20 cellular contexts compared by ENCODE assay signal in the genomic region with DNA sequence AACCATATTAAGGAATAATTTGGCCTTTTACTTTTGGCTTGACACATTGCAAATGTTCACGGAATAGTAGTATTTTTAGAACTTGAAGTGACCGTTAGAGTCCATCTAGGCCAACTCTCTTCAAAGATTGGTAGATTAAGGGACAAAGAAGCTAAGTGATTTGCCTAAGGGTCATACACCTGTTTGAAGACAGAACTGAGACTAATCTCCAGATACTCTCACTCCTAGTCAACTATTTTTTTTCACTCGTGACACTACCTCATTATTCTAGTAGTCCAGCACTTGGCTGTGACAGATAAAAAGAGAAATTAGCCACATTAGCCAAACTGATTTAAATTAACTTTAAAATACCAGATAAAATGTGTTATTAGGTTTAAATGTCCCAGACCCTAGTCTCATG. TPM values are rescaled to one million over a fixed set of nuclear protein-coding genes. Genes with fewer than 3 reads are reported as not detected.
DNase-seq lines count a peak whose midpoint lies in the region; ATAC-seq and TF ChIP-seq lines count a peak whose summit lies in the region.
"Had no signal": no experiment of that assay in that cellular context is flagged by ENCODE, and none has a peak within 500 bp of the region (broad histone marks: within the 10 kb centered on the region; RNA-seq: fewer than 3 reads in every experiment).

No MANE protein-coding gene starts in this region.

- H3K36me3 ChIP-seq in OCI-LY7 (ENCODE audit: insufficient read depth, low read length), result no peaks in the 10 kb centered on the region; the same call in 1 of the 2 replicates
- peaks cover 15% of the 10 kb centered on the region for H3K36me3 ChIP-seq in thoracic aorta

- no peak for TF ChIP-seq CTCF in GM10248 (IDR thresholded peaks at IDR 0.05; ENCODE audit: control extremely low read depth, extremely low read depth, low read depth, missing control alignments)
- TF ChIP-seq CTCF in OCI-LY7 (conservative IDR thresholded peaks at IDR 0.05; ENCODE audit: low read length), result no peak
- TF ChIP-seq CTCF in thoracic aorta (IDR thresholded peaks at IDR 0.05), result no peak

- H3K9me3 ChIP-seq in OCI-LY7 (ENCODE audit: low read length) (no peaks in the 10 kb centered on the region), thoracic aorta (peaks cover 4% of the 10 kb centered on the region)
- H3K9me3 ChIP-seq: SJSA1 had no signal

- no peaks in the 10 kb centered on the region for H3K9me2 ChIP-seq in OCI-LY7 (ENCODE audit: insufficient read depth, low read length)

- POLR2A ChIA-PET in GM10248 (lab: Yijun Ruan, JAX), result no interaction called here
- POLR2A ChIA-PET in OCI-LY7 (lab: Charles Lee), result interaction anchor here (0.5 to 1.8 kb wide), 6 partner anchors 8 to 194 kb away, joined by 3 to 9 read pairs (median 4); no protein-coding TSS in a partner anchor

- peaks cover 0 to 3% of the 10 kb centered on the region in 2 donors for H3K9me3 Mint-ChIP-seq in activated T-cell treated with anti-CD3 and anti-CD28 coated beads, Interleukin-2, amount 50 U/mL, for 72 hours
- H3K9me3 Mint-ChIP-seq: CD4-positive, CD25-positive, alpha-beta regulatory T cell; HFFc6 had no signal

- peak overlapping the region; percentile 58; the same call in 1 of the 2 replicates for H2AFZ ChIP-seq in OCI-LY7 (ENCODE audit: low read length)

- H3K27ac ChIP-seq in OCI-LY7 (ENCODE audit: low read depth, low read length, poor library complexity, severe bottlenecking) (peak overlapping the region; percentile 60), thoracic aorta (peak overlapping the region; percentile 70 to 85)
- H3K27ac ChIP-seq: SJSA1 had no signal

- H3K4me3 ChIP-seq in OCI-LY7 (ENCODE audit: low read depth, low read length, poor library complexity, severe bottlenecking), result peak overlapping the region; percentile 9
- H3K4me3 ChIP-seq in thoracic aorta, result no peak overlapping the region
- H3K4me3 ChIP-seq: SJSA1 had no signal

- H3K79me2 ChIP-seq in OCI-LY7 (ENCODE audit: insufficient read depth, low read depth, low read length), result no peaks in the 10 kb centered on the region

- H3K4me1 Mint-ChIP-seq in activated T-cell treated with anti-CD3 and anti-CD28 coated beads, Interleukin-2, amount 50 U/mL, for 72 hours (ENCODE audit: low read depth), result peaks cover 48% of the 10 kb centered on the region

- CTCF ChIA-PET in GM10248 (lab: Yijun Ruan, JAX), result interaction anchor here (1.3 to 1.9 kb wide), 3 partner anchors 9 to 18 kb away, joined by 4 to 11 read pairs (median 4); no protein-coding TSS in a partner anchor
- CTCF ChIA-PET in OCI-LY7 (lab: Charles Lee; ENCODE audit: unreplicated experiment), result no interaction called here

- no peaks in the 10 kb centered on the region for H3K27me3 ChIP-seq in thoracic aorta (replicated peaks; ENCODE audit: insufficient read depth)
- H3K27me3 ChIP-seq: SJSA1 had no signal

- no peak overlapping the region for H3K4me3 Mint-ChIP-seq in activated T-cell treated with anti-CD3 and anti-CD28 coated beads, Interleukin-2, amount 50 U/mL, for 72 hours
- H3K4me3 Mint-ChIP-seq: CD4-positive, CD25-positive, alpha-beta regulatory T cell; HFFc6 had no signal

- ATAC-seq in GM19324 (IDR thresholded peaks at IDR 0.05; ENCODE audit: low FRiP score, unreplicated experiment), result peak; percentile 51
- no peak for ATAC-seq in thoracic aorta (ENCODE audit: insufficient number of reproducible peaks, low FRiP score, low read depth)
- ATAC-seq in activated T-cell treated with anti-CD3 and anti-CD28 coated beads, Interleukin-2, amount 50 U/mL, for 72 hours (replicated peaks in 1 of 2), result no peak
- ATAC-seq: Right ventricle myocardium inferior had no signal

- DNase-seq in GM10248 (ENCODE audit: extremely low spot score) (peak; percentile 39), OCI-LY7 (ENCODE audit: low spot score) (peak; percentile 61), thoracic aorta (ENCODE audit: low spot score) (no peak), D341Med (ENCODE audit: low spot score) (no peak), NCI-H2171 (lab: John Stamatoyannopoulos, UW) (no peak)
- no peak for DNase-seq in activated T-cell treated with anti-CD3 and anti-CD28 coated beads, Interleukin-2, amount 50 U/mL, for 72 hours
- DNase-seq: CD4-positive, CD25-positive, alpha-beta regulatory T cell; DMS79 treated with DMSO at 0.1 percent for 48 hours; H7; HFFc6; Kasumi-1; NCI-H1417; NCI-H1694 treated with DMSO at 0.1 percent for 48 hours; NCI-H2081 treated with DMSO at 0.1 percent for 48 hours; NCI-H446; NCI-H526; T-helper 1 cell had no signal

- H3K27ac Mint-ChIP-seq in activated T-cell treated with anti-CD3 and anti-CD28 coated beads, Interleukin-2, amount 50 U/mL, for 72 hours, result no peak overlapping the region
- H3K27ac Mint-ChIP-seq: HFFc6 had no signal

- H3K36me3 Mint-ChIP-seq in activated T-cell treated with anti-CD3 and anti-CD28 coated beads, Interleukin-2, amount 50 U/mL, for 72 hours (ENCODE audit: insufficient read depth in 2 of 2), result peaks cover 9 to 13% of the 10 kb centered on the region in 2 donors

- no peaks in the 10 kb centered on the region for H3K27me3 Mint-ChIP-seq in activated T-cell treated with anti-CD3 and anti-CD28 coated beads, Interleukin-2, amount 50 U/mL, for 72 hours (ENCODE audit: low read depth)
- H3K27me3 Mint-ChIP-seq: CD4-positive, CD25-positive, alpha-beta regulatory T cell had no signal

- H3K4me1 ChIP-seq in OCI-LY7 (ENCODE audit: insufficient read depth, low read length, poor library complexity, severe bottlenecking), result peaks cover 39% of the 10 kb centered on the region
- H3K4me1 ChIP-seq in thoracic aorta (ENCODE audit: control insufficient read depth in 1 of 2, low read depth in 2 of 2), result peaks cover 34 to 50% of the 10 kb centered on the region in 2 donors

- BruUV-seq in OCI-LY7 (replicated peaks; lab: Mats Ljungman, UMichigan), result no TSS peak

- H4K20me1 ChIP-seq in OCI-LY7 (ENCODE audit: insufficient read depth, low read length), result no peaks in the 10 kb centered on the region

- intact Hi-C loops in OCI-LY7 (cut with micrococcal nuclease; ENCODE audit: unreplicated experiment), result no loop called here

- H3K4me2 ChIP-seq in OCI-LY7 (ENCODE audit: low read length), result peak overlapping the region; percentile 48

RNA-seq across cellular contexts. Expression of a gene that starts 10.6 kb away (rescaled TPM):
- 21.0 and 21.4 TPM in 2 replicates for total RNA-seq in OCI-LY7 (2014; rRNA removed; shearing (Covaris generic))
- total RNA-seq in OCI-LY7 (2022), result 18.2 and 19.9 TPM in 2 replicates
- total RNA-seq in thoracic aorta, result 10 to 100 TPM; 65.9 to 95.4 TPM
- 10 to 100 TPM; 61.1 to 78.2 TPM for total RNA-seq in activated T-cell treated with anti-CD3 and anti-CD28 coated beads, Interleukin-2, amount 50 U/mL, for 72 hours

RNA-seq across cellular contexts. Expression of a gene that starts 14.4 kb away (rescaled TPM):
- total RNA-seq in OCI-LY7 (2014; rRNA removed; shearing (Covaris generic)), result 1.5 and 2.7 TPM in 2 replicates
- total RNA-seq in OCI-LY7 (2022) (0.98 and 1.8 TPM in 2 replicates), thoracic aorta (10 to 100 TPM; 22.2 to 41.4 TPM)
- total RNA-seq in activated T-cell treated with anti-CD3 and anti-CD28 coated beads, Interleukin-2, amount 50 U/mL, for 72 hours, result 10 to 100 TPM; 20.8 to 23.1 TPM

Comparison
In these comparisons a context has a peak if more than half of its experiments do, and no peak if none do; other contexts are left out.
1. DNase-seq: peak in GM10248 (single experiment) and OCI-LY7 (single experiment); none in thoracic aorta (single experiment), activated T-cell treated with anti-CD3 and anti-CD28 coated beads, Interleukin-2, amount 50 U/mL, for 72 hours (0 of 2), D341Med (single experiment) and NCI-H2171 (single experiment).
2. RNA of a gene that starts 14.4 kb away (total RNA-seq): 22.2 to 41.4 TPM in thoracic aorta and 20.8 to 23.1 TPM in activated T-cell treated with anti-CD3 and anti-CD28 coated beads, Interleukin-2, amount 50 U/mL, for 72 hours; 0.98 to 2.7 TPM in OCI-LY7; every median in the first group is over 4 times any median in the second.